ENCODE assay signal across 1 cellular context in genomic region chr13:27665333-27665732, GRCh38.
TF ChIP-seq lines count a peak whose summit lies in the region.

No MANE protein-coding gene starts in this region.

TF ChIP-seq in HCT116, 20 proteins besides CTCF, POLR2A, EP300 and RAD21:
- TF ChIP-seq EZH2 (IDR thresholded peaks at IDR 0.05) (no peak), ELF1 (IDR thresholded peaks at IDR 0.05; ENCODE audit: borderline replicate concordance, low read depth) (no peak)
